8 cellular contexts compared by ENCODE assay signal in the genomic region with DNA sequence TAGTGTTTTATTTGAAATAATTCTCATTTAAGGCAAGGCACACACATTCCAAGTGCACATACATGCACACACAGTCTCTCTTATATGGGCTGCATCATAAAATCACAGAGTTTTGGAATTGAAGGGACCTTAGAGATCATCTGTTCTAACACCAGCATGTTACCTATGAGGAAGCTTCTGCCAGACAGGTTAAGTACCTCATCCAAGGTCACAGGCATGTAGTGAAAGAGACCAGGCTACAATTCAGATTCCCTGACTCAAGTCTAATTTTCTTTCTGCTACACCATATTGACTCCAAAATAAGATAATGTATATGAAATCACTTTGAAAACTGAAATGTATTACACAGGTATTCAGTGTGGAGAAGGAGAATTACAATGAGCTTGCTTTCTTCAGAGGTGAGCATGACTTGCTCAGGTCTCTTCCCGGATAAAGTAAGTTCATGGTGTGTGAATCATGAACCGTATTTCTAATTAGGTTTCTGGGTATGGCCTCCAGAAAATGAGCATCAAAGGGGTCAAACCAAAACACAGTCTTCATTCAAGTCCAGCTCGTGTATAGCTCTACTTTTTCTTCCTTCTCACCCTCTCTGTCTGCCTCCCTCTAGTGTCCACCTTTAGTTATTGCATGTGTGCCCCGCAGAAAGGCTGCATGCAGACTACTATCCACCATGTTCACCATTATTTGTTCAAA.
DNase-seq lines count a peak whose midpoint lies in the region; ATAC-seq, FAIRE-seq and TF ChIP-seq lines count a peak whose summit lies in the region.

No MANE protein-coding gene starts in this region.

- H3K79me2 ChIP-seq in parathyroid adenoma = no peaks in the 10 kb centered on the region

- no peaks in the 10 kb centered on the region for H3K27me3 Mint-ChIP-seq in activated T-helper 17 cell treated with anti-CD3 and anti-CD28 coated beads, Interleukin-2, amount 50 U/mL, for 72 hours

- POLR2A ChIA-PET in Panc1 (lab: Charles Lee) = no interaction called here

- H3K36me3 ChIP-seq in Panc1 (ENCODE audit: control insufficient read depth, insufficient read depth, low read length) (no peaks in the 10 kb centered on the region), parathyroid adenoma (ENCODE audit: control insufficient read depth, insufficient read depth, low read length) (no peaks in the 10 kb centered on the region)

- H3K9me3 ChIP-seq in Panc1 (ENCODE audit: control insufficient read depth, insufficient read depth, low read depth, low read length) = no peaks in the 10 kb centered on the region
- no peaks in the 10 kb centered on the region for H3K9me3 ChIP-seq in parathyroid adenoma (ENCODE audit: control insufficient read depth, low read length)

- CTCF ChIA-PET in Panc1 (lab: Charles Lee) = interaction anchor here (0.5 to 1.5 kb wide), 14 partner anchors 196 to 758 kb away, joined by 3 to 17 read pairs (median 4); partner anchors contain the start of gene FUT8

- ATAC-seq in GM18861 (IDR thresholded peaks at IDR 0.05; ENCODE audit: unreplicated experiment) (peak; percentile 54), Panc1 (peak; percentile 70; the same call in 1 of the 2 replicates)
- ATAC-seq in activated T-helper 17 cell treated with anti-CD3 and anti-CD28 coated beads, Interleukin-2, amount 50 U/mL, for 72 hours (replicated peaks) = peak; percentile 85

- H3K27me3 ChIP-seq in Panc1 (ENCODE audit: control insufficient read depth, insufficient read depth, low read length) = peaks cover 7% of the 10 kb centered on the region; the same call in 1 of the 2 replicates
- H3K27me3 ChIP-seq in parathyroid adenoma (ENCODE audit: control insufficient read depth, insufficient read depth, low read length) = no peaks in the 10 kb centered on the region

- H3K36me3 Mint-ChIP-seq in activated T-helper 17 cell treated with anti-CD3 and anti-CD28 coated beads, Interleukin-2, amount 50 U/mL, for 72 hours (ENCODE audit: low read depth) = no peaks in the 10 kb centered on the region

- intact Hi-C loops in Panc1 (cut with micrococcal nuclease; ENCODE audit: unreplicated experiment) = loop anchor here (5.0 to 10.0 kb wide), 2 partner anchors 407 to 660 kb away; no protein-coding TSS in a partner anchor

- no peak overlapping the region for H2AFZ ChIP-seq in parathyroid adenoma

- H3K27ac ChIP-seq in Panc1 (ENCODE audit: low read length) (no peak overlapping the region), parathyroid adenoma (no peak overlapping the region)

- H3K4me1 ChIP-seq in Panc1 (ENCODE audit: control insufficient read depth, insufficient read depth, low read length) (no peaks in the 10 kb centered on the region), parathyroid adenoma (no peaks in the 10 kb centered on the region)

- TF ChIP-seq CTCF in AG10803 (conservative IDR thresholded peaks at IDR 0.05; ENCODE audit: low read length) (peak; percentile 99), Panc1 (IDR thresholded peaks at IDR 0.05) (peak; percentile 85), foreskin fibroblast (IDR thresholded peaks at IDR 0.05; ENCODE audit: low read depth, low read length) (peak; percentile 93), parathyroid adenoma (IDR thresholded peaks at IDR 0.05) (peak; percentile 90)

- H3K27ac Mint-ChIP-seq in activated T-helper 17 cell treated with anti-CD3 and anti-CD28 coated beads, Interleukin-2, amount 50 U/mL, for 72 hours = no peak overlapping the region

- H3K4me3 ChIP-seq in AG10803 (ENCODE audit: low read length) = no peak overlapping the region
- H3K4me3 ChIP-seq in Panc1 (ENCODE audit: low read depth in 2 of 2, low read length in 2 of 2) = no peak overlapping the region
- H3K4me3 ChIP-seq in foreskin fibroblast (ENCODE audit: low read depth in 1 of 2, low read length in 2 of 2) = no peak overlapping the region
- H3K4me3 ChIP-seq in parathyroid adenoma (ENCODE audit: low read depth, low read length) = no peak overlapping the region

- in situ Hi-C loops in KBM-7 (cut with MboI; ENCODE audit: low pct_unique_long_range_greater_than_20kb, low sequenced_read_pairs) = no loop called here
- in situ Hi-C loops in Panc1 (cut with HindIII; ENCODE audit: low pct_unique_long_range_greater_than_20kb, low sequenced_read_pairs) = no loop called here

- FAIRE-seq in urothelium cell line (lab: Jason Lieb, UNC) = peak; percentile 95

- peak; percentile 70 for DNase-seq in AG10803 (ENCODE audit: low read depth)
- DNase-seq in KBM-7 = peak; percentile 83
- peak; percentile 55 for DNase-seq in Panc1 (ENCODE audit: low read depth, low spot score)
- DNase-seq in foreskin fibroblast = peak; percentile 49 to 84
- peak; percentile 83 for DNase-seq in urothelium cell line (ENCODE audit: low spot score)

- no peak overlapping the region for H3K9ac ChIP-seq in parathyroid adenoma

- H3K4me3 Mint-ChIP-seq in activated T-helper 17 cell treated with anti-CD3 and anti-CD28 coated beads, Interleukin-2, amount 50 U/mL, for 72 hours = no peak overlapping the region

- no TSS peak for BruUV-seq in Panc1 (replicated peaks; lab: Mats Ljungman, UMichigan)

- H3K9me3 Mint-ChIP-seq in activated T-helper 17 cell treated with anti-CD3 and anti-CD28 coated beads, Interleukin-2, amount 50 U/mL, for 72 hours = no peaks in the 10 kb centered on the region

- no peak overlapping the region for H3K4me2 ChIP-seq in parathyroid adenoma (ENCODE audit: low read length)

- H3K4me1 Mint-ChIP-seq in activated T-helper 17 cell treated with anti-CD3 and anti-CD28 coated beads, Interleukin-2, amount 50 U/mL, for 72 hours = no peaks in the 10 kb centered on the region
